In genomic region chr11:118997627-118998387, GRCh38 we compare ENCODE assay signal across 8 cellular contexts. TPM values are rescaled to one million over a fixed set of nuclear protein-coding genes. Genes with fewer than 3 reads are reported as not detected.
DNase-seq lines count a peak whose midpoint lies in the region; ATAC-seq and TF ChIP-seq lines count a peak whose summit lies in the region.

Gene CENATAC, plus strand, starts transcription at chr11:118998138. Its CDS starts 60 bp downstream, at chr11:118998198.

- peak within 1 kb of the TSS; percentile 79 for H3K27ac ChIP-seq in cingulate gyrus (ENCODE audit: low read depth, low read length)
- peak within 1 kb of the TSS; percentile 71 for H3K27ac ChIP-seq in layer of hippocampus (ENCODE audit: low read depth, low read length)

- ATAC-seq in HG03457 (IDR thresholded peaks at IDR 0.05; ENCODE audit: unreplicated experiment) = peak; percentile 75

- DNase-seq in BJ (ENCODE audit: low read depth) (peak; percentile 31), GM19240 (ENCODE audit: insufficient read length, low spot score) (peak; percentile 98), NCI-H524 (lab: John Stamatoyannopoulos, UW) (peak; percentile 82 to 90)
- peak; percentile 97 for DNase-seq in activated CD4-positive, alpha-beta T cell treated with anti-CD3 and anti-CD28 coated beads for 48 hours
- peak; percentile 92 to 94 for DNase-seq in stimulated activated CD4-positive, alpha-beta T cell treated with anti-CD3 and anti-CD28 coated beads, Interleukin-1b, Interleukin-23, amount 100 ng/mL, for 4 hours (ENCODE audit: low read depth in 2 of 2)

- no peak for TF ChIP-seq CTCF in BJ (IDR thresholded peaks at IDR 0.05; ENCODE audit: insufficient read depth, low read depth, low read length)

- CTCF ChIA-PET in BJ (lab: Yijun Ruan, JAX) = interaction anchor here (1.2 to 1.4 kb wide), 3 partner anchors 15 to 307 kb away, joined by 3 to 6 read pairs (median 3); no protein-coding TSS in a partner anchor

- POLR2A ChIA-PET in BJ (lab: Charles Lee) = interaction anchor here (0.6 kb wide), 1 partner anchor 19 kb away, joined by 3 read pairs; no protein-coding TSS in a partner anchor

- H3K27me3 ChIP-seq in BJ (ENCODE audit: control insufficient read depth, insufficient read depth, low read length) (no peaks in the 10 kb centered on the region), layer of hippocampus (ENCODE audit: control insufficient read depth, insufficient read depth, low read length) (no peaks in the 10 kb centered on the region)

- H3K4me3 ChIP-seq in BJ (ENCODE audit: low read depth, low read length) = peak within 1 kb of the TSS; percentile 80

- H3K36me3 ChIP-seq in BJ (ENCODE audit: control insufficient read depth, insufficient read depth, low read length) = no peaks in the 10 kb centered on the region; the same call in 1 of the 2 replicates

RNA-seq across cellular contexts. Expression of gene CENATAC, which starts in this region (rescaled TPM):
- 10.5 and 12.0 TPM in 2 replicates for polyA plus RNA-seq in BJ (2011; rRNA removed)
- polyA minus RNA-seq in BJ (2011; rRNA and poly(A)+ RNA removed) = 5.1 and 5.4 TPM in 2 replicates

Comparison
In these comparisons a context has a peak if more than half of its experiments do, and no peak if none do; other contexts are left out.
1. Peak in every context shown above with its lines: DNase-seq, ATAC-seq, H3K4me3 ChIP-seq and H3K27ac ChIP-seq.
2. DNase-seq: peak in every context shown above with its lines; median percentile 98 in GM19240; 97 in activated CD4-positive, alpha-beta T cell treated with anti-CD3 and anti-CD28 coated beads for 48 hours; 93 in stimulated activated CD4-positive, alpha-beta T cell treated with anti-CD3 and anti-CD28 coated beads, Interleukin-1b, Interleukin-23, amount 100 ng/mL, for 4 hours; 86 in NCI-H524; 31 in BJ.